1 cellular context compared by ENCODE assay signal in the genomic region with DNA sequence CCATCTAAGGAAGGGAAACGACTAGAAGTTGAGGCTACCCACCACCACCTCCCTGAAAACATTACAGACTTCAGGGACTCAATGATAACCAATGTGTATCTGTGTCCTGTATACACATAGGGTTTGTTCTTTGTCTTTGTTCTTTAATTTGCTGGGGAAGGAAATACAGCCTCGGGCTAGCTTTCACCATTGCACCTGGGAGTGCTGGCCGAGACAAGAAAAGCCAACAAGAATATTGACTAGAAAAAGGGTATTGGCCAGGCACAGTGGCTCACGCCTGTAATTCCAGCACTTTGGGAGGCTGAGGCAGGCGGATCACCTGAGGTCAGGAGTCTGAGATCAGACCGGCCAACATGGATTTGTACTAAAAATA.
TF ChIP-seq lines count a peak whose summit lies in the region.

No MANE protein-coding gene starts in this region.

TF ChIP-seq in H1, 55 proteins besides CTCF, POLR2A, EP300 and RAD21:
- TF ChIP-seq EZH2 (IDR thresholded peaks at IDR 0.05; ENCODE audit: low read depth, low read length, severe bottlenecking) (no peak), SIRT6 (IDR thresholded peaks at IDR 0.05; ENCODE audit: low read length) (no peak), GABPA (IDR thresholded peaks at IDR 0.05; ENCODE audit: borderline replicate concordance, insufficient read depth, low read length) (no peak), BACH1 (IDR thresholded peaks at IDR 0.05; ENCODE audit: low read length) (no peak), RFX5 (IDR thresholded peaks at IDR 0.05; ENCODE audit: borderline replicate concordance, low read depth, low read length) (no peak), NRF1 (IDR thresholded peaks at IDR 0.05; ENCODE audit: low read depth, low read length) (no peak), JUND (IDR thresholded peaks at IDR 0.05; ENCODE audit: low read length) (no peak), RXRA (IDR thresholded peaks at IDR 0.05; ENCODE audit: insufficient read depth, low read depth, low read length) (no peak), TAF7 (optimal IDR thresholded peaks at IDR 0.05; ENCODE audit: borderline replicate concordance, low read depth, low read length) (no peak), POU5F1 (IDR thresholded peaks at IDR 0.05; ENCODE audit: low read depth, low read length) (no peak), NANOG (IDR thresholded peaks at IDR 0.05; ENCODE audit: insufficient read depth, low read depth, low read length, poor library complexity, severe bottlenecking) (no peak), USF2 (IDR thresholded peaks at IDR 0.05; ENCODE audit: low read length) (no peak), SIN3A (conservative IDR thresholded peaks at IDR 0.05 in 1 of 2, IDR thresholded peaks at IDR 0.05 in 1 of 2; ENCODE audit: low read depth in 1 of 2, low read length in 2 of 2) (no peak)
- TF ChIP-seq, protein P1, sequence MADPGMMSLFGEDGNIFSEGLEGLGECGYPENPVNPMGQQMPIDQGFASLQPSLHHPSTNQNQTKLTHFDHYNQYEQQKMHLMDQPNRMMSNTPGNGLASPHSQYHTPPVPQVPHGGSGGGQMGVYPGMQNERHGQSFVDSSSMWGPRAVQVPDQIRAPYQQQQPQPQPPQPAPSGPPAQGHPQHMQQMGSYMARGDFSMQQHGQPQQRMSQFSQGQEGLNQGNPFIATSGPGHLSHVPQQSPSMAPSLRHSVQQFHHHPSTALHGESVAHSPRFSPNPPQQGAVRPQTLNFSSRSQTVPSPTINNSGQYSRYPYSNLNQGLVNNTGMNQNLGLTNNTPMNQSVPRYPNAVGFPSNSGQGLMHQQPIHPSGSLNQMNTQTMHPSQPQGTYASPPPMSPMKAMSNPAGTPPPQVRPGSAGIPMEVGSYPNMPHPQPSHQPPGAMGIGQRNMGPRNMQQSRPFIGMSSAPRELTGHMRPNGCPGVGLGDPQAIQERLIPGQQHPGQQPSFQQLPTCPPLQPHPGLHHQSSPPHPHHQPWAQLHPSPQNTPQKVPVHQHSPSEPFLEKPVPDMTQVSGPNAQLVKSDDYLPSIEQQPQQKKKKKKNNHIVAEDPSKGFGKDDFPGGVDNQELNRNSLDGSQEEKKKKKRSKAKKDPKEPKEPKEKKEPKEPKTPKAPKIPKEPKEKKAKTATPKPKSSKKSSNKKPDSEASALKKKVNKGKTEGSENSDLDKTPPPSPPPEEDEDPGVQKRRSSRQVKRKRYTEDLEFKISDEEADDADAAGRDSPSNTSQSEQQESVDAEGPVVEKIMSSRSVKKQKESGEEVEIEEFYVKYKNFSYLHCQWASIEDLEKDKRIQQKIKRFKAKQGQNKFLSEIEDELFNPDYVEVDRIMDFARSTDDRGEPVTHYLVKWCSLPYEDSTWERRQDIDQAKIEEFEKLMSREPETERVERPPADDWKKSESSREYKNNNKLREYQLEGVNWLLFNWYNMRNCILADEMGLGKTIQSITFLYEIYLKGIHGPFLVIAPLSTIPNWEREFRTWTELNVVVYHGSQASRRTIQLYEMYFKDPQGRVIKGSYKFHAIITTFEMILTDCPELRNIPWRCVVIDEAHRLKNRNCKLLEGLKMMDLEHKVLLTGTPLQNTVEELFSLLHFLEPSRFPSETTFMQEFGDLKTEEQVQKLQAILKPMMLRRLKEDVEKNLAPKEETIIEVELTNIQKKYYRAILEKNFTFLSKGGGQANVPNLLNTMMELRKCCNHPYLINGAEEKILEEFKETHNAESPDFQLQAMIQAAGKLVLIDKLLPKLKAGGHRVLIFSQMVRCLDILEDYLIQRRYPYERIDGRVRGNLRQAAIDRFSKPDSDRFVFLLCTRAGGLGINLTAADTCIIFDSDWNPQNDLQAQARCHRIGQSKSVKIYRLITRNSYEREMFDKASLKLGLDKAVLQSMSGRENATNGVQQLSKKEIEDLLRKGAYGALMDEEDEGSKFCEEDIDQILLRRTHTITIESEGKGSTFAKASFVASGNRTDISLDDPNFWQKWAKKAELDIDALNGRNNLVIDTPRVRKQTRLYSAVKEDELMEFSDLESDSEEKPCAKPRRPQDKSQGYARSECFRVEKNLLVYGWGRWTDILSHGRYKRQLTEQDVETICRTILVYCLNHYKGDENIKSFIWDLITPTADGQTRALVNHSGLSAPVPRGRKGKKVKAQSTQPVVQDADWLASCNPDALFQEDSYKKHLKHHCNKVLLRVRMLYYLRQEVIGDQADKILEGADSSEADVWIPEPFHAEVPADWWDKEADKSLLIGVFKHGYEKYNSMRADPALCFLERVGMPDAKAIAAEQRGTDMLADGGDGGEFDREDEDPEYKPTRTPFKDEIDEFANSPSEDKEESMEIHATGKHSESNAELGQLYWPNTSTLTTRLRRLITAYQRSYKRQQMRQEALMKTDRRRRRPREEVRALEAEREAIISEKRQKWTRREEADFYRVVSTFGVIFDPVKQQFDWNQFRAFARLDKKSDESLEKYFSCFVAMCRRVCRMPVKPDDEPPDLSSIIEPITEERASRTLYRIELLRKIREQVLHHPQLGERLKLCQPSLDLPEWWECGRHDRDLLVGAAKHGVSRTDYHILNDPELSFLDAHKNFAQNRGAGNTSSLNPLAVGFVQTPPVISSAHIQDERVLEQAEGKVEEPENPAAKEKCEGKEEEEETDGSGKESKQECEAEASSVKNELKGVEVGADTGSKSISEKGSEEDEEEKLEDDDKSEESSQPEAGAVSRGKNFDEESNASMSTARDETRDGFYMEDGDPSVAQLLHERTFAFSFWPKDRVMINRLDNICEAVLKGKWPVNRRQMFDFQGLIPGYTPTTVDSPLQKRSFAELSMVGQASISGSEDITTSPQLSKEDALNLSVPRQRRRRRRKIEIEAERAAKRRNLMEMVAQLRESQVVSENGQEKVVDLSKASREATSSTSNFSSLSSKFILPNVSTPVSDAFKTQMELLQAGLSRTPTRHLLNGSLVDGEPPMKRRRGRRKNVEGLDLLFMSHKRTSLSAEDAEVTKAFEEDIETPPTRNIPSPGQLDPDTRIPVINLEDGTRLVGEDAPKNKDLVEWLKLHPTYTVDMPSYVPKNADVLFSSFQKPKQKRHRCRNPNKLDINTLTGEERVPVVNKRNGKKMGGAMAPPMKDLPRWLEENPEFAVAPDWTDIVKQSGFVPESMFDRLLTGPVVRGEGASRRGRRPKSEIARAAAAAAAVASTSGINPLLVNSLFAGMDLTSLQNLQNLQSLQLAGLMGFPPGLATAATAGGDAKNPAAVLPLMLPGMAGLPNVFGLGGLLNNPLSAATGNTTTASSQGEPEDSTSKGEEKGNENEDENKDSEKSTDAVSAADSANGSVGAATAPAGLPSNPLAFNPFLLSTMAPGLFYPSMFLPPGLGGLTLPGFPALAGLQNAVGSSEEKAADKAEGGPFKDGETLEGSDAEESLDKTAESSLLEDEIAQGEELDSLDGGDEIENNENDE (IDR thresholded peaks at IDR 0.05; ENCODE audit: insufficient replicate concordance, low read length), result no peak
TF ChIP-seq in H1: peak in this region for 0.
